ENCODE assay signal across 1 cellular context in genomic region chr1:241447056-241447649, GRCh38.
TF ChIP-seq lines count a peak whose summit lies in the region.

No MANE protein-coding gene starts in this region.

TF ChIP-seq in IMR-90, 13 proteins besides CTCF, POLR2A, EP300 and RAD21:
- peak; percentile 53; the same call in 1 of the 2 replicates for TF ChIP-seq BHLHE40 (IDR thresholded peaks at IDR 0.05; ENCODE audit: low read depth, low read length)
- no peak for TF ChIP-seq CHD1 (IDR thresholded peaks at IDR 0.05; ENCODE audit: low read depth, low read length)
